Comparison of ENCODE assay signal across 8 cellular contexts in genomic region chr12:124912529-124913287, GRCh38. TPM values are rescaled to one million over a fixed set of nuclear protein-coding genes. Genes with fewer than 3 reads are reported as not detected.
DNase-seq lines count a peak whose midpoint lies in the region; ATAC-seq, FAIRE-seq and TF ChIP-seq lines count a peak whose summit lies in the region.
"Not testable (repeated sequence)": the region's sequence is repeated elsewhere in the genome, so short reads cannot be mapped to it uniquely, and the experiment has no call there.

No MANE protein-coding gene starts in this region.

- H3F3A ChIP-seq in neural cell (ENCODE audit: insufficient read depth, low read length, poor library complexity, severe bottlenecking): not testable (repeated sequence)

- H3K9me3 ChIP-seq in BE2C; HUES64 (ENCODE audit: insufficient read depth, low read depth, low read length); astrocyte (ENCODE audit: insufficient read depth, low read depth, low read length); endodermal cell (ENCODE audit: control insufficient read depth, low read length); kidney (ENCODE audit: control insufficient read depth in 1 of 2, low read length in 2 of 2); neural cell (ENCODE audit: low read length): not testable (repeated sequence)

- H3K27ac Mint-ChIP-seq in WTC11 (peak overlapping the region; percentile 100), astrocyte (ENCODE audit: unreplicated experiment) (peak overlapping the region; percentile 82), endodermal cell (peak overlapping the region; percentile 100)
- peak overlapping the region; percentile 99 for H3K27ac Mint-ChIP-seq in stimulated activated naive B cell treated with anti-CD40 and anti-IgM and Interleukin-4, amounts not matched to agents 10 μg/mL and 1 μg/mL and 100 μg/mL, for 72 hours

- H2AFZ ChIP-seq in astrocyte (ENCODE audit: low read depth, low read length); neural cell (ENCODE audit: low read depth, low read length): not testable (repeated sequence)

- H3K79me2 ChIP-seq in astrocyte (ENCODE audit: insufficient read depth, low read length) (peaks cover 54% of the 10 kb centered on the region), neural cell (replicated peaks; ENCODE audit: insufficient read depth, low read length) (peaks cover 43% of the 10 kb centered on the region)

- H3K4me1 Mint-ChIP-seq in WTC11 (peaks cover 60% of the 10 kb centered on the region), astrocyte (ENCODE audit: low read depth, unreplicated experiment) (peaks cover 28% of the 10 kb centered on the region), endodermal cell (peaks cover 42% of the 10 kb centered on the region)
- peaks cover 54 to 70% of the 10 kb centered on the region in 2 donors for H3K4me1 Mint-ChIP-seq in stimulated activated naive B cell treated with anti-CD40 and anti-IgM and Interleukin-4, amounts not matched to agents 10 μg/mL and 1 μg/mL and 100 μg/mL, for 72 hours

- H3K36me3 Mint-ChIP-seq in WTC11: peaks cover 38% of the 10 kb centered on the region
- peaks cover 21% of the 10 kb centered on the region for H3K36me3 Mint-ChIP-seq in astrocyte (ENCODE audit: low read depth, unreplicated experiment)
- H3K36me3 Mint-ChIP-seq in endodermal cell (ENCODE audit: low read depth): peaks cover 38% of the 10 kb centered on the region
- peaks cover 39 to 48% of the 10 kb centered on the region in 2 donors for H3K36me3 Mint-ChIP-seq in stimulated activated naive B cell treated with anti-CD40 and anti-IgM and Interleukin-4, amounts not matched to agents 10 μg/mL and 1 μg/mL and 100 μg/mL, for 72 hours

- H3K4me3 Mint-ChIP-seq in WTC11: peak overlapping the region; percentile 100
- H3K4me3 Mint-ChIP-seq in astrocyte (ENCODE audit: unreplicated experiment): peak overlapping the region; percentile 94
- H3K4me3 Mint-ChIP-seq in endodermal cell: peak overlapping the region; percentile 100
- H3K4me3 Mint-ChIP-seq in stimulated activated naive B cell treated with anti-CD40 and anti-IgM and Interleukin-4, amounts not matched to agents 10 μg/mL and 1 μg/mL and 100 μg/mL, for 72 hours: peak overlapping the region; percentile 89 to 93

- H3K27ac ChIP-seq in HUES64 (ENCODE audit: low read depth, low read length); astrocyte (ENCODE audit: low read depth, low read length); endodermal cell (ENCODE audit: low read depth, low read length); neural cell (ENCODE audit: low read length): not testable (repeated sequence)
- H3K27ac ChIP-seq in kidney (ENCODE audit: low read depth in 2 of 2, low read length in 2 of 2): peak overlapping the region in 1 of 2 donors; percentile 65

- DNase-seq in BE2C; WTC11 (ENCODE audit: low spot score); astrocyte (ENCODE audit: low read depth); endodermal cell; kidney; stimulated activated naive B cell treated with anti-CD40 and anti-IgM and Interleukin-4, amounts not matched to agents 10 μg/mL and 1 μg/mL and 100 μg/mL, for 72 hours: not testable (repeated sequence)

- H3K4me3 ChIP-seq in BE2C (ENCODE audit: low read depth, low read length) (peak overlapping the region; percentile 97), HUES64 (ENCODE audit: low read length) (peak overlapping the region; percentile 98), astrocyte (ENCODE audit: insufficient read depth, low read depth, low read length) (peak overlapping the region; percentile 82), endodermal cell (ENCODE audit: low read length) (peak overlapping the region; percentile 99), kidney (ENCODE audit: low read length in 2 of 2) (peak overlapping the region; percentile 91 to 92), neural cell (ENCODE audit: low read length) (peak overlapping the region; percentile 80)

- H3K27me3 Mint-ChIP-seq in WTC11 (ENCODE audit: low read depth); astrocyte (ENCODE audit: low read depth, unreplicated experiment); endodermal cell (ENCODE audit: insufficient read depth); stimulated activated naive B cell treated with anti-CD40 and anti-IgM and Interleukin-4, amounts not matched to agents 10 μg/mL and 1 μg/mL and 100 μg/mL, for 72 hours: not testable (repeated sequence)

- intact Hi-C loops in kidney (cut with DNase I): not testable (repeated sequence)

- H3K4me1 ChIP-seq in BE2C (peaks cover 11% of the 10 kb centered on the region), HUES64 (ENCODE audit: insufficient read depth, low read length) (peaks cover 22% of the 10 kb centered on the region), astrocyte (ENCODE audit: insufficient read depth, low read length) (peaks cover 29% of the 10 kb centered on the region), endodermal cell (ENCODE audit: control insufficient read depth, insufficient read depth, low read length) (peaks cover 12% of the 10 kb centered on the region), kidney (ENCODE audit: control insufficient read depth in 1 of 2, insufficient read depth in 1 of 2, low read depth in 1 of 2, low read length in 2 of 2) (peaks cover 27 to 33% of the 10 kb centered on the region in 2 donors)

- POLR2A ChIA-PET in WTC11 (lab: Charles Lee): interaction anchor here (0.6 kb wide), 1 partner anchor 77 kb away, joined by 3 read pairs; no protein-coding TSS in a partner anchor

- not testable (repeated sequence) for TF ChIP-seq CTCF in BE2C (IDR thresholded peaks at IDR 0.05; ENCODE audit: low read depth, low read length); WTC11 (IDR thresholded peaks at IDR 0.05); astrocyte (IDR thresholded peaks at IDR 0.05; ENCODE audit: insufficient read depth, low read depth, low read length); endodermal cell (conservative IDR thresholded peaks at IDR 0.05); kidney (IDR thresholded peaks at IDR 0.05; ENCODE audit: borderline replicate concordance, extremely low read depth, insufficient read depth); neural cell (IDR thresholded peaks at IDR 0.05; ENCODE audit: poor library complexity, severe bottlenecking)

- not testable (repeated sequence) for FAIRE-seq in astrocyte (lab: Jason Lieb, UNC); kidney (lab: Jason Lieb, UNC)

- not testable (repeated sequence) for TF ChIP-seq EP300 in neural cell (conservative IDR thresholded peaks at IDR 0.05; ENCODE audit: poor library complexity, severe bottlenecking)

- CTCF ChIA-PET in WTC11 (lab: Charles Lee): not testable (repeated sequence)

- H3K4me2 ChIP-seq in astrocyte (ENCODE audit: low read length): peak overlapping the region; percentile 90
- not testable (repeated sequence) for H3K4me2 ChIP-seq in neural cell (ENCODE audit: low read length)

- not testable (repeated sequence) for H3K9me3 Mint-ChIP-seq in WTC11; astrocyte (ENCODE audit: unreplicated experiment); endodermal cell; stimulated activated naive B cell treated with anti-CD40 and anti-IgM and Interleukin-4, amounts not matched to agents 10 μg/mL and 1 μg/mL and 100 μg/mL, for 72 hours

- not testable (repeated sequence) for H3K27me3 ChIP-seq in BE2C; HUES64 (ENCODE audit: insufficient read depth, low read length); astrocyte (ENCODE audit: insufficient read depth, low read length); endodermal cell (ENCODE audit: control insufficient read depth, insufficient read depth, low read length, poor library complexity, severe bottlenecking); neural cell (ENCODE audit: insufficient read depth, low read depth, low read length)

- H4K20me1 ChIP-seq in astrocyte (ENCODE audit: insufficient read depth, low read length) (peaks cover 55% of the 10 kb centered on the region), neural cell (ENCODE audit: insufficient read depth) (peaks cover 14% of the 10 kb centered on the region)

- H3K36me3 ChIP-seq in BE2C (peaks cover 20% of the 10 kb centered on the region), HUES64 (ENCODE audit: insufficient read depth, low read length) (peaks cover 29% of the 10 kb centered on the region), astrocyte (ENCODE audit: insufficient read depth, low read length) (peaks cover 25% of the 10 kb centered on the region), endodermal cell (ENCODE audit: control insufficient read depth, insufficient read depth, low read length) (peaks cover 36% of the 10 kb centered on the region), kidney (ENCODE audit: control insufficient read depth in 1 of 2, insufficient read depth in 2 of 2, low read length in 2 of 2) (peaks cover 12 to 13% of the 10 kb centered on the region in 2 donors), neural cell (ENCODE audit: insufficient read depth, low read length) (peaks cover 19% of the 10 kb centered on the region)

- not testable (repeated sequence) for H3K9me2 ChIP-seq in neural cell (ENCODE audit: insufficient read depth, low read length)

- not testable (repeated sequence) for TF ChIP-seq RAD21 in neural cell (conservative IDR thresholded peaks at IDR 0.05)

- WGBS in HUES64: 97% methylated on average over 17 of the region's 21 CpGs
- 91 to 92% methylated on average over 6 to 17 of the region's 21 CpGs for WGBS in endodermal cell (ENCODE audit: insufficient coverage in 1 of 2, insufficient read length in 1 of 2), 2 experiments

- H3K9ac ChIP-seq in HUES64 (ENCODE audit: low read depth, low read length); neural cell (ENCODE audit: low read length): not testable (repeated sequence)
- H3K9ac ChIP-seq in astrocyte (ENCODE audit: low read length): peak overlapping the region; percentile 100
- peak overlapping the region; percentile 99 for H3K9ac ChIP-seq in endodermal cell (ENCODE audit: extremely low read depth, low read length, poor library complexity, severe bottlenecking)
- H3K9ac ChIP-seq in kidney (ENCODE audit: low read length in 2 of 2): peak overlapping the region; percentile 41 to 99

- not testable (repeated sequence) for ATAC-seq in WTC11; stimulated activated naive B cell treated with anti-CD40 and anti-IgM and Interleukin-4, amounts not matched to agents 10 μg/mL and 1 μg/mL and 100 μg/mL, for 72 hours (replicated peaks)

RNA-seq across cellular contexts. Expression of gene UBC, which starts 1.7 kb away (rescaled TPM):
- 1,839 TPM for polyA plus RNA-seq in BE2C (2012; ENCODE audit: insufficient read depth, insufficient read length, low read depth)
- polyA plus RNA-seq in HUES64 (2013, experiment 1 of 2): 577 TPM
- 651 TPM for polyA plus RNA-seq in HUES64 (2013, experiment 2 of 2)
- total RNA-seq in WTC11 (2021) (530 to 561 TPM (median 544 TPM) in 3 replicates), astrocyte (1,171 and 1,214 TPM in 2 replicates), endodermal cell (100 to 1,000 TPM; 580 to 625 TPM), kidney (1,132 TPM)
- 856 TPM for polyA plus RNA-seq in endodermal cell (2013, experiment 1 of 2)
- 866 TPM for polyA plus RNA-seq in endodermal cell (2013, experiment 2 of 2)
- polyA plus RNA-seq in kidney (ENCODE audit: insufficient read depth, low read depth, low replicate concordance) (952 TPM), neural cell (1,173 and 1,177 TPM in 2 replicates)
- 1,245 and 1,326 TPM in 2 replicates for polyA minus RNA-seq in neural cell

RNA-seq across cellular contexts. Expression of gene SCARB1, which starts 49.0 kb away (rescaled TPM):
- 107 TPM for polyA plus RNA-seq in BE2C (2012; ENCODE audit: insufficient read depth, insufficient read length, low read depth)
- polyA plus RNA-seq in HUES64 (2013, experiment 1 of 2): 35.4 TPM
- polyA plus RNA-seq in HUES64 (2013, experiment 2 of 2): 43.2 TPM
- total RNA-seq in WTC11 (2021) (68.3 to 71.0 TPM (median 70.8 TPM) in 3 replicates), astrocyte (44.5 and 48.4 TPM in 2 replicates), endodermal cell (10 to 100 TPM; 33.0 to 36.2 TPM), kidney (13.2 TPM)
- polyA plus RNA-seq in endodermal cell (2013, experiment 1 of 2): 26.1 TPM
- polyA plus RNA-seq in endodermal cell (2013, experiment 2 of 2): 30.2 TPM
- polyA plus RNA-seq in kidney (ENCODE audit: insufficient read depth, low read depth, low replicate concordance) (12.3 TPM), neural cell (3.7 and 5.8 TPM in 2 replicates)
- polyA minus RNA-seq in neural cell: 6.9 and 8.0 TPM in 2 replicates
